22 cellular contexts compared by ENCODE assay signal in the genomic region with DNA sequence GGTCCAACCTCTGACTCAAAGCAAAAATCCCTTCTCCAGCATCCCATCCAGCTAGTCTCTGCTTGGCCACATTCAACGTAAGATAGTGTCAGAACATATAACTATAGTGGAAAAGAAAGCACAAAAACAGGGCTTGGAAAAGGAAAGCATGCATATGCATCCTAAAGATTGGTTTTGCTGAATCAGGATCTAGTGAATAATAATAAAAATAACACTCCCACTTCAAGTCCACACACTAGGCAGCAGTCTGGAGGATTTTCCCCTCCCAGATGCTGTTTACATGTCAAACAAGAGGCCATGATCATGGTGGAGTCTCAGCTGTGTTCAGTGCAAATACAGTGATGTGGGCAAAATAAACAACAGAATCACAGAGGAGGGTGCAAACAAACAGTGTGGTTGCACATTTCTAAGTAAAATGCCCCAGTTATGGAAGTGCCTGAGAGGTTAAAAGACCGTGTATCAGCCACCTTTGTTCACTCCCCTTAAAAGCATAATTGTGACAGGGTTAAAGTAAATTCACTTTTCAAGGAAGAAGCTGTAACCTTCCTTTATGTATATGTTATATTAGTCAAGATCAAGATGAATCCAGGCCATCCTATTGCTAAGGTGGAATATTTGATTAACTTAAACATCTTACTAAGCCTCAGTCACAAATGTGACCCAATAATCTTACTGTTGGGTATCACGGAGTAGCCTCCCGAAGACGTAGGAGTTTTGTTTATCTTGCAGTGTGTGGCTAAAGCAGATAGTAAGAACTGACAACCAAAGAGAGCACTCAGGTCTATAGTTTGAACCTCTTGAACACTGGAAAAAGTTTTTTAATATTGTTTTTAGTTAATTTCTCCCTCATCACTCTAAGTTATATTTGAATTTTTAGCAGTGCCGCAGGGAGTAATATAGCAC.
DNase-seq lines count a peak whose midpoint lies in the region; TF ChIP-seq lines count a peak whose summit lies in the region.
"Had no signal": no experiment of that assay in that cellular context is flagged by ENCODE, and none has a peak within 500 bp of the region (broad histone marks: within the 10 kb centered on the region; RNA-seq: fewer than 3 reads in every experiment).

No MANE protein-coding gene starts in this region.

- no peaks in the 10 kb centered on the region for H3K36me3 ChIP-seq in effector memory CD4-positive, alpha-beta T cell (ENCODE audit: control insufficient read depth, insufficient read depth, low read length)
- no peaks in the 10 kb centered on the region for H3K36me3 ChIP-seq in ovary
- H3K36me3 ChIP-seq: heart right ventricle, left lung, WERI-Rb-1 had no signal

- H3K4me3 ChIP-seq in effector memory CD4-positive, alpha-beta T cell (ENCODE audit: insufficient read depth, low read depth, low read length, poor library complexity, severe bottlenecking) = no peak overlapping the region
- no peak overlapping the region for H3K4me3 ChIP-seq in ovary
- H3K4me3 ChIP-seq: heart right ventricle, left lung had no signal

- TF ChIP-seq CTCF in ovary (IDR thresholded peaks at IDR 0.05) = no peak

- DNase-seq in DMS153 (lab: John Stamatoyannopoulos, UW) = peak; percentile 72
- DNase-seq in NCI-H1417 (lab: John Stamatoyannopoulos, UW) = peak in 2 of 3 experiments; percentile 42 to 77
- DNase-seq in NCI-H748 (lab: John Stamatoyannopoulos, UW; ENCODE audit: unreplicated experiment) = peak; percentile 69
- DNase-seq in left kidney (ENCODE audit: low read depth, low spot score) = peak; percentile 36
- no peak for DNase-seq in NCI-H524 (lab: John Stamatoyannopoulos, UW)
- no peak for DNase-seq in effector memory CD4-positive, alpha-beta T cell
- no peak for DNase-seq in ovary
- no peak for DNase-seq in central memory CD4-positive, alpha-beta T cell
- DNase-seq: activated CD8-positive, alpha-beta memory T cell treated with anti-CD3 and anti-CD28 coated beads, Interleukin-2, amount 50 U/mL, for 4 hours; activated naive CD8-positive, alpha-beta T cell treated with anti-CD3 and anti-CD28 coated beads, Interleukin-2, amount 10 ng/mL, durations not matched to agents 7 days and 5 days; dorsolateral prefrontal cortex; H9; heart right ventricle; left lung; naive thymus-derived CD4-positive, alpha-beta T cell; NCI-H226; RPMI8226; WERI-Rb-1 had no signal

- TF ChIP-seq POLR2A in ovary (IDR thresholded peaks at IDR 0.05) = no peak

- no peaks in the 10 kb centered on the region for H3K27me3 ChIP-seq in effector memory CD4-positive, alpha-beta T cell (replicated peaks; ENCODE audit: control insufficient read depth, insufficient read depth, low read length, poor library complexity, severe bottlenecking)
- no peaks in the 10 kb centered on the region for H3K27me3 ChIP-seq in ovary
- H3K27me3 ChIP-seq: left lung had no signal

- TF ChIP-seq EP300 in ovary (IDR thresholded peaks at IDR 0.05) = no peak

- WGBS in ovary, 3 donors = 25 to 48% (median 32%) methylated on average over 6 of the region's 6 CpGs

- intact Hi-C loops in ovary (cut with DNase I) = no loop called here

- H3K4me1 ChIP-seq in effector memory CD4-positive, alpha-beta T cell (ENCODE audit: control insufficient read depth, insufficient read depth, low read length, poor library complexity, severe bottlenecking) = no peaks in the 10 kb centered on the region
- H3K4me1 ChIP-seq in ovary (ENCODE audit: insufficient read depth) = no peaks in the 10 kb centered on the region
- H3K4me1 ChIP-seq: heart right ventricle, left lung, parathyroid adenoma had no signal

- H3K27ac ChIP-seq in effector memory CD4-positive, alpha-beta T cell (ENCODE audit: insufficient read depth, low read length, poor library complexity, severe bottlenecking) = no peak overlapping the region
- H3K27ac ChIP-seq in ovary = no peak overlapping the region
- H3K27ac ChIP-seq: C4-2B, epithelial cell of prostate, heart right ventricle, KMS-11, left lung, parathyroid adenoma, WERI-Rb-1 had no signal

- no peaks in the 10 kb centered on the region for H3K9me3 ChIP-seq in effector memory CD4-positive, alpha-beta T cell (ENCODE audit: control insufficient read depth, low read length)
- no peaks in the 10 kb centered on the region for H3K9me3 ChIP-seq in ovary
- H3K9me3 ChIP-seq: heart right ventricle, left lung had no signal

Comparison
In these comparisons a context has a peak if more than half of its experiments do, and no peak if none do; other contexts are left out.
1. DNase-seq: peak in DMS153 (single experiment), NCI-H1417 (2 of 3), NCI-H748 (single experiment) and left kidney (single experiment); none in NCI-H524 (0 of 2), effector memory CD4-positive, alpha-beta T cell (0 of 3), ovary (0 of 5) and central memory CD4-positive, alpha-beta T cell (single experiment).